Comparison of ENCODE assay signal across 14 cellular contexts in genomic region chr2:143701785-143702184, GRCh38.
DNase-seq lines count a peak whose midpoint lies in the region; ATAC-seq and TF ChIP-seq lines count a peak whose summit lies in the region.
"Had no signal": no experiment of that assay in that cellular context is flagged by ENCODE, and none has a peak within 500 bp of the region (broad histone marks: within the 10 kb centered on the region; RNA-seq: fewer than 3 reads in every experiment).

No MANE protein-coding gene starts in this region.

- no peak overlapping the region for H4K8ac ChIP-seq in IMR-90 (ENCODE audit: low read depth in 2 of 2, low read length in 2 of 2)

- CTCF ChIA-PET in IMR-90 (lab: Yijun Ruan, JAX) (no interaction called here), WTC11 (lab: Charles Lee) (interaction anchor here (1.9 kb wide), 1 partner anchor 15 kb away, joined by 5 read pairs; no protein-coding TSS in a partner anchor)
- CTCF ChIA-PET in activated naive CD4-positive, alpha-beta T cell treated with anti-CD3 and anti-CD28 coated beads, Interleukin-2, amount 10 ng/mL, durations not matched to agents 7 days and 5 days (lab: Charles Lee) = no interaction called here

- no peak overlapping the region for H2AK9ac ChIP-seq in IMR-90 (replicated peaks; ENCODE audit: low read depth, low read length, poor library complexity)

- dilution Hi-C loops in IMR-90 (cut with HindIII; ENCODE audit: low sequenced_read_pairs, unreplicated experiment) = no loop called here

- H2BK20ac ChIP-seq in IMR-90 (ENCODE audit: low read depth, low read length) = peak overlapping the region; percentile 1; the same call in 1 of the 2 replicates

- H3K27ac ChIP-seq in IMR-90 (ENCODE audit: insufficient read depth, low read length) = no peak overlapping the region
- H3K27ac ChIP-seq: BLaER1 treated with 17β-estradiol and CSF1 and Interleukin-3, amounts not matched to agents 10 nM and 100 nM had no signal

- no peak overlapping the region for H2BK5ac ChIP-seq in IMR-90 (ENCODE audit: low read depth, low read length, poor library complexity, severe bottlenecking)

- no peak overlapping the region for H3K56ac ChIP-seq in IMR-90 (ENCODE audit: extremely low read depth, insufficient read depth, low read length)

- no peak overlapping the region; the same call in 1 of the 2 replicates for H3K4ac ChIP-seq in IMR-90 (ENCODE audit: low read depth, low read length)

- no peak overlapping the region for H3K27ac Mint-ChIP-seq in WTC11
- peak overlapping the region in 2 of 3 experiments; percentile 12 to 83 for H3K27ac Mint-ChIP-seq in nephron
- peak overlapping the region; percentile 23 for H3K27ac Mint-ChIP-seq in stimulated activated effector memory CD8-positive, alpha-beta T cell treated with anti-CD3 and anti-CD28 coated beads, Interleukin-12 subunit alpha, Interleukin-12 subunit beta, amount 100 ng/mL, for 72 hours
- H3K27ac Mint-ChIP-seq in activated naive CD4-positive, alpha-beta T cell treated with anti-CD3 and anti-CD28 coated beads, Interleukin-2, amount 10 ng/mL, durations not matched to agents 7 days and 5 days = no peak overlapping the region
- H3K27ac Mint-ChIP-seq: B cell; CD8-positive, alpha-beta T cell had no signal

- no peak for DNase-seq in IMR-90
- no peak for DNase-seq in WTC11 (ENCODE audit: low spot score)
- no peak for DNase-seq in stimulated activated effector memory CD8-positive, alpha-beta T cell treated with anti-CD3 and anti-CD28 coated beads, Interleukin-12 subunit alpha, Interleukin-12 subunit beta, amount 100 ng/mL, for 72 hours (ENCODE audit: low spot score in 2 of 2)
- no peak for DNase-seq in activated CD8-positive, alpha-beta memory T cell treated with anti-CD3 and anti-CD28 coated beads, Interleukin-2, amount 50 U/mL, for 48 hours
- no peak for DNase-seq in Kasumi-1 (lab: John Stamatoyannopoulos, UW)
- DNase-seq in activated naive CD4-positive, alpha-beta T cell treated with anti-CD3 and anti-CD28 coated beads, Interleukin-2, amount 10 ng/mL, durations not matched to agents 7 days and 5 days = no peak
- DNase-seq: Calu3; CD8-positive, alpha-beta T cell; DMS79 treated with DMSO at 0.1 percent for 48 hours; GF-D8 had no signal

- no peaks in the 10 kb centered on the region for H3K79me1 ChIP-seq in IMR-90 (ENCODE audit: low read depth in 1 of 2, low read length in 2 of 2)

- no peaks in the 10 kb centered on the region for H3K9me1 ChIP-seq in IMR-90 (ENCODE audit: insufficient read depth, low read length)

- H3K9me3 ChIP-seq in IMR-90 (ENCODE audit: control insufficient read depth, insufficient read depth, low read length) = no peaks in the 10 kb centered on the region
- H3K9me3 ChIP-seq: BLaER1 treated with 17β-estradiol and CSF1 and Interleukin-3, amounts not matched to agents 10 nM and 100 nM; HAP-1 had no signal

- POLR2A ChIA-PET in IMR-90 (lab: Charles Lee; ENCODE audit: unreplicated experiment) (no interaction called here), WTC11 (lab: Charles Lee) (no interaction called here)

- no TSS peak for BruUV-seq in IMR-90 (replicated peaks; lab: Mats Ljungman, UMichigan)

- peaks cover 5% of the 10 kb centered on the region; the same call in 1 of the 2 replicates for H3K4me1 ChIP-seq in IMR-90 (ENCODE audit: control insufficient read depth, insufficient read depth, low read length)
- H3K4me1 ChIP-seq: HAP-1 had no signal

- H3K4me2 ChIP-seq in IMR-90 (ENCODE audit: low read depth, low read length) = no peak overlapping the region

- TF ChIP-seq CTCF in IMR-90 (conservative IDR thresholded peaks at IDR 0.05; ENCODE audit: low read depth, low read length) = no peak
- no peak for TF ChIP-seq CTCF in WTC11 (IDR thresholded peaks at IDR 0.05)
- no peak for TF ChIP-seq CTCF in nephron (IDR thresholded peaks at IDR 0.05; ENCODE audit: unreplicated experiment in 3 of 3)

- H3K4me3 Mint-ChIP-seq in WTC11 (no peak overlapping the region), nephron (no peak overlapping the region)
- H3K4me3 Mint-ChIP-seq in stimulated activated effector memory CD8-positive, alpha-beta T cell treated with anti-CD3 and anti-CD28 coated beads, Interleukin-12 subunit alpha, Interleukin-12 subunit beta, amount 100 ng/mL, for 72 hours = no peak overlapping the region
- no peak overlapping the region for H3K4me3 Mint-ChIP-seq in activated naive CD4-positive, alpha-beta T cell treated with anti-CD3 and anti-CD28 coated beads, Interleukin-2, amount 10 ng/mL, durations not matched to agents 7 days and 5 days
- H3K4me3 Mint-ChIP-seq: B cell; CD8-positive, alpha-beta T cell had no signal

- peak overlapping the region; percentile 17; the same call in 1 of the 2 replicates for H4K91ac ChIP-seq in IMR-90 (ENCODE audit: insufficient read depth, low read depth, low read length)

- H2AK5ac ChIP-seq in IMR-90 (ENCODE audit: low read depth, low read length) = no peak overlapping the region

- 100% methylated on average over 1 of the region's 1 CpG; no CpG with 5 or more reads in 1 of the 2 experiments for WGBS in IMR-90 (ENCODE audit: extremely low coverage in 2 of 2, insufficient read length in 1 of 2), 2 experiments

- peak overlapping the region; percentile 14; the same call in 1 of the 3 replicates for H2BK15ac ChIP-seq in IMR-90 (ENCODE audit: low read depth, low read length)

- H3K14ac ChIP-seq in IMR-90 (replicated peaks; ENCODE audit: low read depth, low read length) = no peak overlapping the region; the same call in 1 of the 2 replicates

- no peaks in the 10 kb centered on the region for H3K36me3 ChIP-seq in IMR-90 (ENCODE audit: control insufficient read depth, insufficient read depth, low read length)
- H3K36me3 ChIP-seq: HAP-1 had no signal

- ATAC-seq in IMR-90 (ENCODE audit: low read depth) (no peak), WTC11 (peak; percentile 58; the same call in 1 of the 2 replicates)
- no peak for ATAC-seq in stimulated activated effector memory CD8-positive, alpha-beta T cell treated with anti-CD3 and anti-CD28 coated beads, Interleukin-12 subunit alpha, Interleukin-12 subunit beta, amount 100 ng/mL, for 72 hours
- ATAC-seq: CD8-positive, alpha-beta T cell had no signal

- no peaks in the 10 kb centered on the region for H3K27me3 ChIP-seq in IMR-90 (ENCODE audit: control insufficient read depth, insufficient read depth, low read length)
- H3K27me3 ChIP-seq: BLaER1 treated with 17β-estradiol and CSF1 and Interleukin-3, amounts not matched to agents 10 nM and 100 nM had no signal

- no peak overlapping the region for H2BK120ac ChIP-seq in IMR-90 (ENCODE audit: low read depth, low read length)

- no peaks in the 10 kb centered on the region for H3K27me3 Mint-ChIP-seq in WTC11 (ENCODE audit: low read depth)
- no peaks in the 10 kb centered on the region for H3K27me3 Mint-ChIP-seq in nephron (ENCODE audit: low read depth)
- no peaks in the 10 kb centered on the region for H3K27me3 Mint-ChIP-seq in activated naive CD4-positive, alpha-beta T cell treated with anti-CD3 and anti-CD28 coated beads, Interleukin-2, amount 10 ng/mL, durations not matched to agents 7 days and 5 days
- H3K27me3 Mint-ChIP-seq: B cell had no signal

- H3K18ac ChIP-seq in IMR-90 (ENCODE audit: low read depth, low read length) = 0 out of 2 replicates have a peak overlapping the region, but pooled peaks have one; percentile 55

- no peak for TF ChIP-seq POLR2A in IMR-90 (IDR thresholded peaks at IDR 0.05; ENCODE audit: low read depth, low read length)

- H3K9me3 Mint-ChIP-seq in WTC11 (no peaks in the 10 kb centered on the region), nephron (peaks cover 3% of the 10 kb centered on the region)
- no peaks in the 10 kb centered on the region for H3K9me3 Mint-ChIP-seq in stimulated activated effector memory CD8-positive, alpha-beta T cell treated with anti-CD3 and anti-CD28 coated beads, Interleukin-12 subunit alpha, Interleukin-12 subunit beta, amount 100 ng/mL, for 72 hours
- peaks cover 2% of the 10 kb centered on the region for H3K9me3 Mint-ChIP-seq in activated naive CD4-positive, alpha-beta T cell treated with anti-CD3 and anti-CD28 coated beads, Interleukin-2, amount 10 ng/mL, durations not matched to agents 7 days and 5 days

- no peak overlapping the region for H2AFZ ChIP-seq in IMR-90 (replicated peaks; ENCODE audit: low read length, poor library complexity)

- no peak overlapping the region for H4K5ac ChIP-seq in IMR-90 (ENCODE audit: low read depth, low read length)

- no peak overlapping the region for H3K9ac ChIP-seq in IMR-90 (ENCODE audit: low read depth, low read length)
- H3K9ac ChIP-seq: BLaER1 treated with 17β-estradiol and CSF1 and Interleukin-3, amounts not matched to agents 10 nM and 100 nM had no signal

- H4K20me1 ChIP-seq in IMR-90 (ENCODE audit: insufficient read depth, low read length) = no peaks in the 10 kb centered on the region
- H4K20me1 ChIP-seq: BLaER1 treated with 17β-estradiol and CSF1 and Interleukin-3, amounts not matched to agents 10 nM and 100 nM had no signal

- peaks cover 9% of the 10 kb centered on the region for H3K4me1 Mint-ChIP-seq in WTC11
- H3K4me1 Mint-ChIP-seq in nephron = peaks cover 59% of the 10 kb centered on the region
- peaks cover 72% of the 10 kb centered on the region for H3K4me1 Mint-ChIP-seq in stimulated activated effector memory CD8-positive, alpha-beta T cell treated with anti-CD3 and anti-CD28 coated beads, Interleukin-12 subunit alpha, Interleukin-12 subunit beta, amount 100 ng/mL, for 72 hours
- H3K4me1 Mint-ChIP-seq in activated naive CD4-positive, alpha-beta T cell treated with anti-CD3 and anti-CD28 coated beads, Interleukin-2, amount 10 ng/mL, durations not matched to agents 7 days and 5 days = no peaks in the 10 kb centered on the region

- intact Hi-C loops in IMR-90 (cut with micrococcal nuclease) = loop anchor here (10.0 kb wide), 1 partner anchor 373 kb away; no protein-coding TSS in a partner anchor

- no peaks in the 10 kb centered on the region for H3K36me3 Mint-ChIP-seq in WTC11
- no peaks in the 10 kb centered on the region for H3K36me3 Mint-ChIP-seq in nephron (ENCODE audit: low read depth)
- H3K36me3 Mint-ChIP-seq in stimulated activated effector memory CD8-positive, alpha-beta T cell treated with anti-CD3 and anti-CD28 coated beads, Interleukin-12 subunit alpha, Interleukin-12 subunit beta, amount 100 ng/mL, for 72 hours = peaks cover 43% of the 10 kb centered on the region
- H3K36me3 Mint-ChIP-seq in activated naive CD4-positive, alpha-beta T cell treated with anti-CD3 and anti-CD28 coated beads, Interleukin-2, amount 10 ng/mL, durations not matched to agents 7 days and 5 days = peaks cover 68% of the 10 kb centered on the region

- no peak for TF ChIP-seq RAD21 in IMR-90 (IDR thresholded peaks at IDR 0.05; ENCODE audit: low read length)

- no peak overlapping the region for H3K23ac ChIP-seq in IMR-90 (ENCODE audit: low read depth, low read length)

- in situ Hi-C loops in IMR-90 (cut with MboI; ENCODE audit: low sequenced_read_pairs) = no loop called here

- no peak overlapping the region for H3K4me3 ChIP-seq in IMR-90 (ENCODE audit: insufficient read depth, low read depth, low read length)
- H3K4me3 ChIP-seq: BLaER1 treated with 17β-estradiol and CSF1 and Interleukin-3, amounts not matched to agents 10 nM and 100 nM; HAP-1 had no signal

TF ChIP-seq in IMR-90, 13 proteins besides CTCF, POLR2A, EP300 and RAD21 (continues in another document):
- TF ChIP-seq CEBPB (IDR thresholded peaks at IDR 0.05; ENCODE audit: low read depth, low read length) (no peak), NFE2L2 (IDR thresholded peaks at IDR 0.05; ENCODE audit: low read depth, low read length) (no peak)

TF ChIP-seq in WTC11, 78 proteins besides CTCF, POLR2A, EP300 and RAD21 (continues in another document):
- no peak for TF ChIP-seq NFYB (CRISPR knock-in tag; conservative IDR thresholded peaks at IDR 0.05; ENCODE audit: low read depth)

Comparison
In these comparisons a context has a peak if more than half of its experiments do, and no peak if none do; other contexts are left out.
1. H3K27ac Mint-ChIP-seq: peak in nephron (2 of 3) and stimulated activated effector memory CD8-positive, alpha-beta T cell treated with anti-CD3 and anti-CD28 coated beads, Interleukin-12 subunit alpha, Interleukin-12 subunit beta, amount 100 ng/mL, for 72 hours (single experiment); none in WTC11 (single experiment) and activated naive CD4-positive, alpha-beta T cell treated with anti-CD3 and anti-CD28 coated beads, Interleukin-2, amount 10 ng/mL, durations not matched to agents 7 days and 5 days (single experiment).